ENCODE assay signal across 8 cellular contexts in the genomic region with DNA sequence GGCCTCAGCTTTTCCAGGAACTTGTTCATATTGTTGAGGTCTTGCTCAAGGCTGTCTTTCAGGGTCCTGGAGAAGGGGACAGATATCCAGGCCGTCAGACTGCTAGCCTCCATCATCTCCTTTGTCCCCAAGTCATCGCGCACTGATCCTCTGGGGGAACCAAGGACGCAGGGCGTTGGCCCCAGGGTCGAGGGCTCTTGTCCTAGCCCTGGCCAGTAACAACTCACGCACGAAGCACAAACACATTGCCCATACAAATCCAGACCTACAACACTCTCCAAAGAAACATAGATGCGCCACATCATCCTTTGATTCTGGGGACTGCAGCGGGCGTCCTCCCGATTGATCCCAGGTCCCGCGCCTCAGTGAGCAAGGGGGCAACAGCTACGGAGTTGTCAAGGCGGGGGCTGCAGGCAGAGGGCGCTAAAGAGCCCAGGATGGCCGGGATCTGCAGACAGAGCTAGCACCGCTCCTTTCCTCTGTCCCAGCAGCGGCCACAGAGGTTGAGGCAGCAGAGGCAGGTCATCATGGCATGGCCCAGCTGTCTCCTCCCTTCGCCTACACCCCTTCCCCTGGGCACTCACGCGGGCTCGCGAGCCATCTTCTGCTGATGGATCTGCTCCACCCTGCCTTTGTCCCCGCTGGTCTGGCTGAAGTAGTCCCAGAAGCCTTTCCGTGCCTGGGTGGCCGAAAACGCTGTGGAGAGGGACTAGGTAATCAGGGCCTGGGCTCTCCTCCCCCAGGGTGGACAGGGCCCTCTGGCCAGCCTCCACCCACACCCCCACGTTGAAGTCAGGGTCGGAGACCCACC. TPM values are rescaled to one million over a fixed set of nuclear protein-coding genes. Genes with fewer than 3 reads are reported as not detected.
A peak's percentile ranks its signal among the peaks of the same experiment; 100 is the strongest.
DNase-seq lines count a peak whose midpoint lies in the region; ATAC-seq and TF ChIP-seq lines count a peak whose summit lies in the region.

No MANE protein-coding gene starts in this region.

- TF ChIP-seq POLR2A in stomach (IDR thresholded peaks at IDR 0.05) = no peak

- no peak overlapping the region for H3K9ac ChIP-seq in KMS-11

- TF ChIP-seq EP300 in stomach (IDR thresholded peaks at IDR 0.05) = no peak

- ATAC-seq in HG03354 (IDR thresholded peaks at IDR 0.05; ENCODE audit: poor library complexity, severe bottlenecking, unreplicated experiment) = no peak

- H3K4me2 ChIP-seq in KMS-11 = 0 out of 2 replicates have a peak overlapping the region, but pooled peaks have one; percentile 13

- H3K36me3 ChIP-seq in KMS-11 (ENCODE audit: insufficient read depth) (no peaks in the 10 kb centered on the region), neutrophil (no peaks in the 10 kb centered on the region), stomach (peaks cover 0 to 7% (median 4%) of the 10 kb centered on the region in 4 donors)

- DNase-seq in DMS53 (lab: John Stamatoyannopoulos, UW) (peak; percentile 84), SHP77 (lab: John Stamatoyannopoulos, UW) (peak; percentile 34 to 64), foreskin fibroblast (peak in 1 of 2 donors; percentile 82), stomach (peak; percentile 86)
- peak; percentile 59 for DNase-seq in activated effector memory CD4-positive, alpha-beta T cell treated with Interleukin-2 at 50 U/mL for 16 hours

- peaks cover 12% of the 10 kb centered on the region for H3K79me2 ChIP-seq in KMS-11 (ENCODE audit: insufficient read depth, low read depth)

- H3K4me3 ChIP-seq in KMS-11 (IDR thresholded peaks at IDR 0.05; ENCODE audit: insufficient read depth, low read depth, low read length) = no peak overlapping the region
- no peak overlapping the region for H3K4me3 ChIP-seq in foreskin fibroblast (ENCODE audit: low read depth in 1 of 2, low read length in 2 of 2)
- peak overlapping the region in 1 of 2 experiments; percentile 14 for H3K4me3 ChIP-seq in neutrophil (ENCODE audit: low read depth in 1 of 2, low read length in 1 of 2)
- peak overlapping the region in 2 of 4 donors; percentile 19 to 23 for H3K4me3 ChIP-seq in stomach

- intact Hi-C loops in stomach (cut with DNase I; ENCODE audit: low total_unique reads) = loop anchor here (10.0 kb wide), 1 partner anchor 314 kb away; no protein-coding TSS in a partner anchor

- TF ChIP-seq CTCF in KMS-11 (conservative IDR thresholded peaks at IDR 0.05; ENCODE audit: low read depth, low read length) = peak; percentile 77
- peak; percentile 93 for TF ChIP-seq CTCF in foreskin fibroblast (IDR thresholded peaks at IDR 0.05; ENCODE audit: low read depth, low read length)
- peak; percentile 87 for TF ChIP-seq CTCF in neutrophil (IDR thresholded peaks at IDR 0.05)
- TF ChIP-seq CTCF in stomach (IDR thresholded peaks at IDR 0.05) = peak in 6 of 7 experiments; percentile 78 to 95 (median 91)

- peak overlapping the region; percentile 26; the same call in 1 of the 2 replicates for H2AFZ ChIP-seq in KMS-11 (ENCODE audit: low read depth)

- H3K4me1 ChIP-seq in KMS-11 (ENCODE audit: low read depth, poor library complexity, severe bottlenecking) = peaks cover 12% of the 10 kb centered on the region
- peaks cover 23% of the 10 kb centered on the region in 2 experiments for H3K4me1 ChIP-seq in neutrophil (ENCODE audit: control insufficient read depth in 1 of 2, insufficient read depth in 1 of 2, low read depth in 1 of 2, low read length in 1 of 2)
- H3K4me1 ChIP-seq in stomach = peaks cover 11 to 38% (median 33%) of the 10 kb centered on the region in 4 donors

- H3K27me3 ChIP-seq in KMS-11 (ENCODE audit: insufficient read depth, low read depth) (no peaks in the 10 kb centered on the region), neutrophil (no peaks in the 10 kb centered on the region), stomach (no peaks in the 10 kb centered on the region)

- H4K20me1 ChIP-seq in KMS-11 (ENCODE audit: insufficient read depth) = no peaks in the 10 kb centered on the region

- H3K9me3 ChIP-seq in neutrophil (no peaks in the 10 kb centered on the region), stomach (no peaks in the 10 kb centered on the region)

- H3K27ac ChIP-seq in KMS-11 (no peak overlapping the region), neutrophil (no peak overlapping the region), stomach (no peak overlapping the region)

- WGBS in stomach, 5 donors = 11 to 32% (median 27%) methylated on average over 18 to 31 of the region's 31 CpGs

RNA-seq across cellular contexts. Expression of a gene that starts 0.5 kb away (rescaled TPM):
- total RNA-seq in stomach = not detected
- polyA plus RNA-seq in stomach = not detected

RNA-seq across cellular contexts. Expression of a gene that starts 3.4 kb away (rescaled TPM):
- total RNA-seq in stomach = 10 to 100 TPM; 19.3 to 54.9 (median 25.7) TPM
- 10 to 100 TPM; 17.8 to 34.8 (median 19.4) TPM for polyA plus RNA-seq in stomach

RNA-seq across cellular contexts. Expression of a gene that starts 18.4 kb away (rescaled TPM):
- 10 to 100 TPM in 4 of 5 donors, 1 to 10 TPM in 1; 4.1 to 18.2 (median 15.1) TPM for total RNA-seq in stomach
- 10 to 100 TPM; 14.6 to 21.7 (median 16.4) TPM for polyA plus RNA-seq in stomach

RNA-seq across cellular contexts. Expression of a gene that starts 31.9 kb away (rescaled TPM):
- 100 to 1,000 TPM in 1 of 5 donors, not detected in 4; 278 TPM for total RNA-seq in stomach
- under 1 TPM; 0.08 to 0.46 (median 0.44) TPM for polyA plus RNA-seq in stomach

RNA-seq across cellular contexts. Expression of a gene that starts 38.5 kb away (rescaled TPM):
- total RNA-seq in stomach = 10 to 100 TPM in 1 of 5 donors, not detected in 4; 18.9 TPM
- not detected for polyA plus RNA-seq in stomach
